17 cellular contexts compared by ENCODE assay signal in the genomic region with DNA sequence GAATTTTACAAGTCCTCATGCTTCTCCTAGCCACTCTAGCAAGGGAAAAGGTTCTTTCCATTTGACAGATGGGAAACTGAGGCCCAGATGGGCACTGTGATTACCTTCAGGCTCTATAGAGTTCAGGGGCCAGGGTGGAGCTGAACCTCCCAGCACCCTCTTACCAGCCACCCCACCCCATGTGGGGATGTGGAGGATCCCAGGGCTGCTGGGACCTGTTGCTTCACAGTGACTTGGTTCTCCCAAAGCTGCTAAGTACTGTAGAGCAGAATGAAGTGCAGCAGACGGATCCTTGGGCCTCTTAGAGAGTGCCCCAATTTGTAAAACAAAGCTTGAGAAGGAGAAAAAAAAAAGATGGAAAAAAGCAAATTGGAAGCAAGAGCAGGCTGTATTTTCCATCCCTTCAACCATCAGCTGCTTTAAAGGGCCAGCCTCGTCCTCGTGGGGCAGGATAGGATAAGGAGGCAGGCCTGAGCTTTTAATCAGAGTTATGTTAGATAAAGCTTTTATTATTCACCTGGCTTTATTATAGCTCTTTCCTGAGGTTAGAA.
A peak's percentile ranks its signal among the peaks of the same experiment; 100 is the strongest.
DNase-seq lines count a peak whose midpoint lies in the region; ATAC-seq and TF ChIP-seq lines count a peak whose summit lies in the region.
"Had no signal": no experiment of that assay in that cellular context is flagged by ENCODE, and none has a peak within 500 bp of the region (broad histone marks: within the 10 kb centered on the region; RNA-seq: fewer than 3 reads in every experiment).

No MANE protein-coding gene starts in this region.

- peak overlapping the region; percentile 38; the same call in 1 of the 2 replicates for H3K4me2 ChIP-seq in GM23338

- no peak overlapping the region for H3K27ac Mint-ChIP-seq in GM23338
- H3K27ac Mint-ChIP-seq in WTC11, result no peak overlapping the region
- peak overlapping the region; percentile 47 for H3K27ac Mint-ChIP-seq in mesothelial cell of epicardium
- H3K27ac Mint-ChIP-seq in CD4-positive, alpha-beta T cell, result no peak overlapping the region
- H3K27ac Mint-ChIP-seq in stimulated activated memory B cell treated with anti-CD40 and anti-IgM and Interleukin-4, amounts not matched to agents 10 μg/mL and 1 μg/mL and 100 μg/mL, for 72 hours, result no peak overlapping the region
- H3K27ac Mint-ChIP-seq: CD8-positive, alpha-beta T cell had no signal

- no peaks in the 10 kb centered on the region for H3K36me3 ChIP-seq in GM23338 (ENCODE audit: insufficient read depth)

- H3K36me3 Mint-ChIP-seq in GM23338 (ENCODE audit: low read depth) (no peaks in the 10 kb centered on the region), WTC11 (no peaks in the 10 kb centered on the region), mesothelial cell of epicardium (no peaks in the 10 kb centered on the region)
- H3K36me3 Mint-ChIP-seq in CD4-positive, alpha-beta T cell (ENCODE audit: low read depth), result no peaks in the 10 kb centered on the region
- no peaks in the 10 kb centered on the region for H3K36me3 Mint-ChIP-seq in stimulated activated memory B cell treated with anti-CD40 and anti-IgM and Interleukin-4, amounts not matched to agents 10 μg/mL and 1 μg/mL and 100 μg/mL, for 72 hours
- H3K36me3 Mint-ChIP-seq: CD8-positive, alpha-beta T cell had no signal

- H3K79me2 ChIP-seq in GM23338 (replicated peaks; ENCODE audit: insufficient read depth), result no peaks in the 10 kb centered on the region

- DNase-seq in GM23338 (ENCODE audit: low spot score) (no peak), WTC11 (ENCODE audit: low spot score) (no peak), mesothelial cell of epicardium (ENCODE audit: low spot score in 2 of 2, unreplicated experiment in 2 of 2) (no peak), GF-D8 (lab: John Stamatoyannopoulos, UW) (no peak), T-helper 1 cell (no peak)
- no peak for DNase-seq in CD4-positive, alpha-beta T cell
- DNase-seq: ACHN; CD8-positive, alpha-beta T cell; COR-L47; DMS153; DMS79 treated with DMSO at 0.1 percent for 48 hours; EL; HCEC 1CT; KBM-7 had no signal

- H3K27me3 Mint-ChIP-seq in GM23338 (ENCODE audit: insufficient read depth, low read depth, poor library complexity) (peaks cover 6% of the 10 kb centered on the region), WTC11 (ENCODE audit: low read depth) (no peaks in the 10 kb centered on the region; the same call in 1 of the 2 replicates), mesothelial cell of epicardium (ENCODE audit: low read depth) (peaks cover 6% of the 10 kb centered on the region)
- H3K27me3 Mint-ChIP-seq in CD4-positive, alpha-beta T cell, result no peaks in the 10 kb centered on the region
- no peaks in the 10 kb centered on the region for H3K27me3 Mint-ChIP-seq in stimulated activated memory B cell treated with anti-CD40 and anti-IgM and Interleukin-4, amounts not matched to agents 10 μg/mL and 1 μg/mL and 100 μg/mL, for 72 hours

- no peak overlapping the region for H3K4me3 ChIP-seq in GM23338

- peaks cover 40% of the 10 kb centered on the region for H3K4me1 Mint-ChIP-seq in GM23338
- peaks cover 52% of the 10 kb centered on the region for H3K4me1 Mint-ChIP-seq in WTC11
- peaks cover 13% of the 10 kb centered on the region for H3K4me1 Mint-ChIP-seq in mesothelial cell of epicardium
- H3K4me1 Mint-ChIP-seq in CD4-positive, alpha-beta T cell (ENCODE audit: low read depth), result no peaks in the 10 kb centered on the region
- H3K4me1 Mint-ChIP-seq in stimulated activated memory B cell treated with anti-CD40 and anti-IgM and Interleukin-4, amounts not matched to agents 10 μg/mL and 1 μg/mL and 100 μg/mL, for 72 hours, result no peaks in the 10 kb centered on the region

- no peak overlapping the region for H3K27ac ChIP-seq in GM23338 (ENCODE audit: low read depth)
- no peak overlapping the region for H3K27ac ChIP-seq in CD4-positive, alpha-beta T cell (ENCODE audit: low read depth, low read length)
- H3K27ac ChIP-seq: C4-2B, HL-60 had no signal

- TF ChIP-seq CTCF in GM23338 (conservative IDR thresholded peaks at IDR 0.05; ENCODE audit: low read depth in 2 of 2) (no peak), WTC11 (IDR thresholded peaks at IDR 0.05) (no peak), mesothelial cell of epicardium (IDR thresholded peaks at IDR 0.05; ENCODE audit: unreplicated experiment) (no peak)
- TF ChIP-seq CTCF in CD4-positive, alpha-beta T cell (IDR thresholded peaks at IDR 0.05), result no peak

- H3K9me3 ChIP-seq in CD4-positive, alpha-beta T cell (ENCODE audit: control insufficient read depth, low read length), result no peaks in the 10 kb centered on the region

- H3K9me2 ChIP-seq in GM23338 (ENCODE audit: insufficient read depth), result no peaks in the 10 kb centered on the region

- H3K9me3 Mint-ChIP-seq in GM23338 (no peaks in the 10 kb centered on the region), WTC11 (no peaks in the 10 kb centered on the region), mesothelial cell of epicardium (no peaks in the 10 kb centered on the region)
- H3K9me3 Mint-ChIP-seq in CD4-positive, alpha-beta T cell, result no peaks in the 10 kb centered on the region
- H3K9me3 Mint-ChIP-seq in stimulated activated memory B cell treated with anti-CD40 and anti-IgM and Interleukin-4, amounts not matched to agents 10 μg/mL and 1 μg/mL and 100 μg/mL, for 72 hours, result no peaks in the 10 kb centered on the region
- H3K9me3 Mint-ChIP-seq: CD8-positive, alpha-beta T cell had no signal

- CTCF ChIA-PET in WTC11 (lab: Charles Lee), result interaction anchor here (0.6 to 5.1 kb wide), 8 partner anchors 15 to 161 kb away, joined by 3 to 24 read pairs (median 4); no protein-coding TSS in a partner anchor
- CTCF ChIA-PET in CD4-positive, alpha-beta T cell (lab: Charles Lee), result no interaction called here

- H3K4me3 Mint-ChIP-seq in GM23338, result no peak overlapping the region
- no peak overlapping the region for H3K4me3 Mint-ChIP-seq in WTC11
- H3K4me3 Mint-ChIP-seq in mesothelial cell of epicardium, result no peak overlapping the region
- H3K4me3 Mint-ChIP-seq in CD4-positive, alpha-beta T cell, result no peak overlapping the region
- no peak overlapping the region for H3K4me3 Mint-ChIP-seq in stimulated activated memory B cell treated with anti-CD40 and anti-IgM and Interleukin-4, amounts not matched to agents 10 μg/mL and 1 μg/mL and 100 μg/mL, for 72 hours
- H3K4me3 Mint-ChIP-seq: CD8-positive, alpha-beta T cell had no signal

- ATAC-seq in GM23338 (no peak), WTC11 (no peak)
- no peak for ATAC-seq in CD4-positive, alpha-beta T cell (ENCODE audit: poor library complexity)
- no peak for ATAC-seq in stimulated activated memory B cell treated with anti-CD40 and anti-IgM and Interleukin-4, amounts not matched to agents 10 μg/mL and 1 μg/mL and 100 μg/mL, for 72 hours
- ATAC-seq: CD8-positive, alpha-beta T cell had no signal

- POLR2A ChIA-PET in WTC11 (lab: Charles Lee), result no interaction called here
- POLR2A ChIA-PET in CD4-positive, alpha-beta T cell (lab: Charles Lee), result no interaction called here

- H3K27me3 ChIP-seq in GM23338 (ENCODE audit: insufficient read depth), result no peaks in the 10 kb centered on the region
- no peaks in the 10 kb centered on the region for H3K27me3 ChIP-seq in CD4-positive, alpha-beta T cell (ENCODE audit: control insufficient read depth, insufficient read depth, low read length)

- peaks cover 20% of the 10 kb centered on the region; the same call in 1 of the 2 replicates for H3K4me1 ChIP-seq in GM23338 (ENCODE audit: insufficient read depth)

- intact Hi-C loops in CD4-positive, alpha-beta T cell (cut with DNase I, micrococcal nuclease), result no loop called here

- peak overlapping the region; percentile 24; the same call in 1 of the 2 replicates for H2AFZ ChIP-seq in GM23338

- no peaks in the 10 kb centered on the region for H4K20me1 ChIP-seq in GM23338 (replicated peaks; ENCODE audit: insufficient read depth)

- no peaks in the 10 kb centered on the region for H3F3A ChIP-seq in GM23338 (replicated peaks; ENCODE audit: low read depth)

TF ChIP-seq in WTC11, 78 proteins besides CTCF, POLR2A, EP300 and RAD21 (continues in another document):
- TF ChIP-seq, protein P1, sequence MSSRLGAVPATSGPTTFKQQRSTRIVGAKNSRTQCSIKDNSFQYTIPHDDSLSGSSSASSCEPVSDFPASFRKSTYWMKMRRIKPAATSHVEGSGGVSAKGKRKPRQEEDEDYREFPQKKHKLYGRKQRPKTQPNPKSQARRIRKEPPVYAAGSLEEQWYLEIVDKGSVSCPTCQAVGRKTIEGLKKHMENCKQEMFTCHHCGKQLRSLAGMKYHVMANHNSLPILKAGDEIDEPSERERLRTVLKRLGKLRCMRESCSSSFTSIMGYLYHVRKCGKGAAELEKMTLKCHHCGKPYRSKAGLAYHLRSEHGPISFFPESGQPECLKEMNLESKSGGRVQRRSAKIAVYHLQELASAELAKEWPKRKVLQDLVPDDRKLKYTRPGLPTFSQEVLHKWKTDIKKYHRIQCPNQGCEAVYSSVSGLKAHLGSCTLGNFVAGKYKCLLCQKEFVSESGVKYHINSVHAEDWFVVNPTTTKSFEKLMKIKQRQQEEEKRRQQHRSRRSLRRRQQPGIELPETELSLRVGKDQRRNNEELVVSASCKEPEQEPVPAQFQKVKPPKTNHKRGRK (CRISPR knock-in tag; IDR thresholded peaks at IDR 0.05; ENCODE audit: borderline replicate concordance), result no peak
- TF ChIP-seq ZNF138 (CRISPR knock-in tag; conservative IDR thresholded peaks at IDR 0.05) (no peak), ZNF232 (CRISPR knock-in tag; IDR thresholded peaks at IDR 0.05) (no peak)
- TF ChIP-seq, protein P2, sequence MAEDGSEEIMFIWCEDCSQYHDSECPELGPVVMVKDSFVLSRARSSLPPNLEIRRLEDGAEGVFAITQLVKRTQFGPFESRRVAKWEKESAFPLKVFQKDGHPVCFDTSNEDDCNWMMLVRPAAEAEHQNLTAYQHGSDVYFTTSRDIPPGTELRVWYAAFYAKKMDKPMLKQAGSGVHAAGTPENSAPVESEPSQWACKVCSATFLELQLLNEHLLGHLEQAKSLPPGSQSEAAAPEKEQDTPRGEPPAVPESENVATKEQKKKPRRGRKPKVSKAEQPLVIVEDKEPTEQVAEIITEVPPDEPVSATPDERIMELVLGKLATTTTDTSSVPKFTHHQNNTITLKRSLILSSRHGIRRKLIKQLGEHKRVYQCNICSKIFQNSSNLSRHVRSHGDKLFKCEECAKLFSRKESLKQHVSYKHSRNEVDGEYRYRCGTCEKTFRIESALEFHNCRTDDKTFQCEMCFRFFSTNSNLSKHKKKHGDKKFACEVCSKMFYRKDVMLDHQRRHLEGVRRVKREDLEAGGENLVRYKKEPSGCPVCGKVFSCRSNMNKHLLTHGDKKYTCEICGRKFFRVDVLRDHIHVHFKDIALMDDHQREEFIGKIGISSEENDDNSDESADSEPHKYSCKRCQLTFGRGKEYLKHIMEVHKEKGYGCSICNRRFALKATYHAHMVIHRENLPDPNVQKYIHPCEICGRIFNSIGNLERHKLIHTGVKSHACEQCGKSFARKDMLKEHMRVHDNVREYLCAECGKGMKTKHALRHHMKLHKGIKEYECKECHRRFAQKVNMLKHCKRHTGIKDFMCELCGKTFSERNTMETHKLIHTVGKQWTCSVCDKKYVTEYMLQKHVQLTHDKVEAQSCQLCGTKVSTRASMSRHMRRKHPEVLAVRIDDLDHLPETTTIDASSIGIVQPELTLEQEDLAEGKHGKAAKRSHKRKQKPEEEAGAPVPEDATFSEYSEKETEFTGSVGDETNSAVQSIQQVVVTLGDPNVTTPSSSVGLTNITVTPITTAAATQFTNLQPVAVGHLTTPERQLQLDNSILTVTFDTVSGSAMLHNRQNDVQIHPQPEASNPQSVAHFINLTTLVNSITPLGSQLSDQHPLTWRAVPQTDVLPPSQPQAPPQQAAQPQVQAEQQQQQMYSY (CRISPR knock-in tag; IDR thresholded peaks at IDR 0.05), result peak; percentile 51
